Comparison of ENCODE assay signal across 25 cellular contexts in the genomic region with DNA sequence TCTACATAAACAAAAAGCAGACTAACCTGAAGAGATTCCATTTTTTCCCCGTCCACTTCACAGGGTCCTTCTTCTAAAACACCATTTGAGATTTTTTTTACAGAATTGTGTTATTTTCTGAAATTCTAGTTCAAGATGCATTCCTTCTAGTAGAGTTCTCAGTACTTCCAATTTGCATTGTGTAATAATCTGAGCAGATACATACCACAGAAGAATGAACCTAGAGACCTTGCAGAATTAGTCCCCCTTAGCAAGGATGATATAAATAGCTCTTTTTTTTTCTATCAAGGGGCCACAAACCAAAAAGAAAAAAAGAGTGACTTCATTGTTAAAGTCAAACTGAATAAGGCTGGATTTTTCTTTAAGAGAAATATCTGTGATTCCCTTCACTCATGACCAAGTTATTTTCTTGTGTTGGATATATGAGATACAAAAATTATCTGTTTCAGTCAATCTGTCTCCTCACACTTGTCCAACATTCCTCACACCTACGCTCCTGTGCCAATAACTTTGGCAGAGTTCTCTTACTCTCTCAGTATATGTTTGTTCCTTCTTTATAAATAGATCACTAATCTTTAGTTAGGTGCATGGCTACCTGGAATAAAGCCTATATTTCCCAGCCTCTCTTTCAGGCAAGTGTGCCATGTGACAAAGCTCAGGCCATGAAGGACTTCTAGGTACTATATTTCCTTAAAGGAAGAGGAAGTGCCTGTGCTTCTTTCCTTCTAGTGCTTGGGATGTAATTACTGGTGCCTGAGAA.
DNase-seq lines count a peak whose midpoint lies in the region; ATAC-seq and TF ChIP-seq lines count a peak whose summit lies in the region.
"Had no signal": no experiment of that assay in that cellular context is flagged by ENCODE, and none has a peak within 500 bp of the region (broad histone marks: within the 10 kb centered on the region; RNA-seq: fewer than 3 reads in every experiment).

No MANE protein-coding gene starts in this region.

- DNase-seq in EH (ENCODE audit: low read depth) (peak; percentile 60), SK-N-MC (ENCODE audit: low read depth, low spot score) (no peak), NCI-H1092 treated with DMSO at 0.1 percent for 48 hours (lab: John Stamatoyannopoulos, UW) (no peak), HK-2 (ENCODE audit: unreplicated experiment) (no peak), NAMALWA (ENCODE audit: low spot score) (no peak), MV-4-11 (lab: John Stamatoyannopoulos, UW) (no peak)
- DNase-seq: activated CD4-positive, alpha-beta T cell treated with anti-CD3 and anti-CD28 coated beads, Interleukin-2, amount 50 U/mL, for 4 hours; activated CD8-positive, alpha-beta memory T cell treated with anti-CD3 and anti-CD28 coated beads, Interleukin-2, amount 50 U/mL, for 4 hours; immature natural killer cell; KG1; lower lobe of right lung; mucosa of descending colon; NCI-H1092; NCI-H2029; NCI-H446 treated with DMSO at 0.1 percent for 48 hours; posterior cingulate gyrus; stimulated activated CD4-positive, alpha-beta T cell treated with anti-CD3 and anti-CD28 coated beads, Interleukin-2, amount 100 ng/mL, for 24 hours had no signal

- no peaks in the 10 kb centered on the region for H3K36me3 Mint-ChIP-seq in nephron (ENCODE audit: low read depth)
- H3K36me3 Mint-ChIP-seq: immature natural killer cell; stimulated activated effector memory CD8-positive, alpha-beta T cell treated with anti-CD3 and anti-CD28 coated beads, Interleukin-12 subunit alpha, Interleukin-12 subunit beta, amount 100 ng/mL, for 72 hours; WTC11 had no signal

- H3K9me3 Mint-ChIP-seq in nephron = peaks cover 2% of the 10 kb centered on the region
- H3K9me3 Mint-ChIP-seq: dendritic cell treated with granulocyte-macrophage colony-stimulating factor and Interleukin-4, amounts not matched to agents 40 ng/mL and 50 ng/mL, for 4 days; WTC11 had no signal

- no peak for ATAC-seq in gastroesophageal sphincter
- ATAC-seq: lower lobe of right lung; mucosa of descending colon; Panc1; stimulated activated effector memory CD8-positive, alpha-beta T cell treated with anti-CD3 and anti-CD28 coated beads, Interleukin-12 subunit alpha, Interleukin-12 subunit beta, amount 100 ng/mL, for 72 hours; WTC11 had no signal

- no peak overlapping the region for H3K4me3 Mint-ChIP-seq in nephron
- H3K4me3 Mint-ChIP-seq: dendritic cell treated with granulocyte-macrophage colony-stimulating factor and Interleukin-4, amounts not matched to agents 40 ng/mL and 50 ng/mL, for 4 days; immature natural killer cell; neural crest cell; stimulated activated effector memory CD8-positive, alpha-beta T cell treated with anti-CD3 and anti-CD28 coated beads, Interleukin-12 subunit alpha, Interleukin-12 subunit beta, amount 100 ng/mL, for 72 hours; WTC11 had no signal

- H3K9me3 ChIP-seq in SK-N-MC (ENCODE audit: low read depth, low read length) (no peaks in the 10 kb centered on the region), gastroesophageal sphincter (no peaks in the 10 kb centered on the region)
- H3K9me3 ChIP-seq: lower lobe of right lung, mucosa of descending colon had no signal

- H3K9ac ChIP-seq in SK-N-MC (ENCODE audit: insufficient read length) = no peak overlapping the region

- peaks cover 4 to 25% (median 10%) of the 10 kb centered on the region in 3 donors for H3K4me1 ChIP-seq in gastroesophageal sphincter

- peak overlapping the region; percentile 82 for H3K27ac ChIP-seq in SK-N-MC
- H3K27ac ChIP-seq in gastroesophageal sphincter = peak overlapping the region in 3 of 4 donors; percentile 5 to 26 (median 21)
- H3K27ac ChIP-seq: hepatocyte, lower lobe of right lung had no signal

- no peaks in the 10 kb centered on the region for H3K36me3 ChIP-seq in SK-N-MC (ENCODE audit: insufficient read depth, low read length)
- no peaks in the 10 kb centered on the region for H3K36me3 ChIP-seq in gastroesophageal sphincter
- H3K36me3 ChIP-seq: lower lobe of right lung had no signal

- TF ChIP-seq EP300 in gastroesophageal sphincter (IDR thresholded peaks at IDR 0.05) = no peak

- H3K27me3 ChIP-seq in gastroesophageal sphincter = no peaks in the 10 kb centered on the region
- H3K27me3 ChIP-seq: hepatocyte had no signal

- H3K27me3 Mint-ChIP-seq in nephron (ENCODE audit: low read depth) = no peaks in the 10 kb centered on the region
- H3K27me3 Mint-ChIP-seq: dendritic cell treated with granulocyte-macrophage colony-stimulating factor and Interleukin-4, amounts not matched to agents 40 ng/mL and 50 ng/mL, for 4 days had no signal

- WGBS in gastroesophageal sphincter (ENCODE audit: low coverage in 1 of 2), 2 donors = 36 to 53% methylated on average over 2 of the region's 2 CpGs

- H3K4me1 Mint-ChIP-seq in nephron = peaks cover 28% of the 10 kb centered on the region
- H3K4me1 Mint-ChIP-seq: immature natural killer cell; stimulated activated effector memory CD8-positive, alpha-beta T cell treated with anti-CD3 and anti-CD28 coated beads, Interleukin-12 subunit alpha, Interleukin-12 subunit beta, amount 100 ng/mL, for 72 hours; WTC11 had no signal

- TF ChIP-seq CTCF in gastroesophageal sphincter (IDR thresholded peaks at IDR 0.05) = no peak
- no peak for TF ChIP-seq CTCF in nephron (IDR thresholded peaks at IDR 0.05; ENCODE audit: unreplicated experiment in 3 of 3)

- no peak for TF ChIP-seq POLR2A in gastroesophageal sphincter (IDR thresholded peaks at IDR 0.05)

- peak overlapping the region; percentile 34; the same call in 1 of the 2 replicates for H3K4me3 ChIP-seq in SK-N-MC
- H3K4me3 ChIP-seq in gastroesophageal sphincter = no peak overlapping the region
- H3K4me3 ChIP-seq: hepatocyte, lower lobe of right lung, mucosa of descending colon had no signal

- H3K27ac Mint-ChIP-seq in nephron = peak overlapping the region in 2 of 3 experiments; percentile 82 to 85
- H3K27ac Mint-ChIP-seq: dendritic cell treated with granulocyte-macrophage colony-stimulating factor and Interleukin-4, amounts not matched to agents 40 ng/mL and 50 ng/mL, for 4 days; immature natural killer cell; stimulated activated effector memory CD8-positive, alpha-beta T cell treated with anti-CD3 and anti-CD28 coated beads, Interleukin-12 subunit alpha, Interleukin-12 subunit beta, amount 100 ng/mL, for 72 hours; WTC11 had no signal
